ENCODE assay signal across 18 cellular contexts in genomic region chr20:38137441-38138037, GRCh38. TPM values are rescaled to one million over a fixed set of nuclear protein-coding genes. Genes with fewer than 3 reads are reported as not detected.
DNase-seq lines count a peak whose midpoint lies in the region; ATAC-seq and TF ChIP-seq lines count a peak whose summit lies in the region.
"Had no signal": no experiment of that assay in that cellular context is flagged by ENCODE, and none has a peak within 500 bp of the region (broad histone marks: within the 10 kb centered on the region; RNA-seq: fewer than 3 reads in every experiment).

No MANE protein-coding gene starts in this region.

- H2AK5ac ChIP-seq in mesenchymal stem cell (ENCODE audit: low read length, severe bottlenecking) = no peak overlapping the region

- H3K18ac ChIP-seq in mesenchymal stem cell (ENCODE audit: low read depth in 1 of 2, low read length in 2 of 2) = no peak overlapping the region

- no peaks in the 10 kb centered on the region for H4K20me1 ChIP-seq in PC-9 (ENCODE audit: insufficient read depth)

- H2AFZ ChIP-seq in PC-9 (no peak overlapping the region), mesenchymal stem cell (ENCODE audit: low read depth, low read length) (no peak overlapping the region)

- CTCF ChIA-PET in HEK293 (lab: Yijun Ruan, JAX) = no interaction called here
- CTCF ChIA-PET in PC-9 (lab: Charles Lee) = no interaction called here

- peaks cover 92% of the 10 kb centered on the region for H3F3A ChIP-seq in PC-9 (ENCODE audit: insufficient read depth, low read depth)

- ATAC-seq in left lobe of liver = no peak

- no peak overlapping the region for H3K4me3 ChIP-seq in HEK293 (ENCODE audit: low read depth, low read length)
- no peak overlapping the region for H3K4me3 ChIP-seq in PC-9
- no peak overlapping the region for H3K4me3 ChIP-seq in left ventricle myocardium inferior
- no peak overlapping the region for H3K4me3 ChIP-seq in mesenchymal stem cell (ENCODE audit: insufficient read depth in 1 of 2, low read depth in 1 of 2, low read length in 2 of 2)
- H3K4me3 ChIP-seq: MG63, Peyer's patch had no signal

- 98% methylated on average over 9 of the region's 11 CpGs for WGBS in mesenchymal stem cell

- H2BK5ac ChIP-seq in mesenchymal stem cell (ENCODE audit: low read depth, low read length, poor library complexity, severe bottlenecking) = no peak overlapping the region

- H3K27ac ChIP-seq in HEK293 (ENCODE audit: extremely low read depth, low read depth, low read length) (no peak overlapping the region), PC-9 (peak overlapping the region; percentile 92), left ventricle myocardium inferior (replicated peaks) (peak overlapping the region; percentile 79), mesenchymal stem cell (ENCODE audit: low read length, poor library complexity, severe bottlenecking) (no peak overlapping the region)
- H3K27ac ChIP-seq: Peyer's patch had no signal

- no peak overlapping the region for H4K8ac ChIP-seq in mesenchymal stem cell (ENCODE audit: low read length)

- 0 out of 2 replicates have a peak, but pooled peaks cover 4% of the 10 kb centered on the region for H3K4me1 ChIP-seq in HEK293 (ENCODE audit: control insufficient read depth, insufficient read depth, low read length)
- peaks cover 59% of the 10 kb centered on the region for H3K4me1 ChIP-seq in PC-9 (replicated peaks; ENCODE audit: insufficient read depth)
- H3K4me1 ChIP-seq in left ventricle myocardium inferior = peaks cover 80% of the 10 kb centered on the region
- peaks cover 14% of the 10 kb centered on the region for H3K4me1 ChIP-seq in mesenchymal stem cell (ENCODE audit: control insufficient read depth, insufficient read depth, low read depth, low read length)

- peak overlapping the region in 1 of 2 experiments; percentile 20 for H2BK12ac ChIP-seq in mesenchymal stem cell (ENCODE audit: low read length in 2 of 2)

- H2BK120ac ChIP-seq in mesenchymal stem cell (ENCODE audit: low read depth, low read length) = no peak overlapping the region

- H3K4ac ChIP-seq in mesenchymal stem cell (ENCODE audit: low read depth in 1 of 2, low read length in 2 of 2) = no peak overlapping the region

- no TSS peak for BruUV-seq in PC-9 (replicated peaks; lab: Mats Ljungman, UMichigan)

- no peak overlapping the region for H3K14ac ChIP-seq in mesenchymal stem cell (ENCODE audit: low read length in 2 of 2)

- no peak overlapping the region for H2BK15ac ChIP-seq in mesenchymal stem cell (ENCODE audit: low read depth, poor library complexity, severe bottlenecking)

- no peak overlapping the region for H3K9ac ChIP-seq in mesenchymal stem cell (ENCODE audit: low read length)

- H4K91ac ChIP-seq in mesenchymal stem cell (ENCODE audit: low read length) = peak overlapping the region; percentile 28

- DNase-seq in PC-9 (peak in 1 of 2 experiments; percentile 11), left ventricle myocardium inferior (no peak), mesenchymal stem cell (no peak), left lobe of liver (ENCODE audit: low spot score) (no peak), MV-4-11 (lab: John Stamatoyannopoulos, UW) (no peak)
- no peak for DNase-seq in activated CD4-positive, CD25-positive, alpha-beta regulatory T cell treated with anti-CD3 and anti-CD28 coated beads, Interleukin-2, amount 50 U/mL, for 72 hours
- DNase-seq: CD4-positive, CD25-positive, alpha-beta regulatory T cell; H7; MG63; NCI-H1048; NCI-H1436; NCI-H1930; NCI-H2227 treated with DMSO at 0.1 percent for 48 hours; NCI-H510A treated with DMSO at 0.1 percent for 48 hours; NCI-H748 treated with DMSO at 0.1 percent for 48 hours; NK-92 treated with Interleukin-12 subunit alpha and Interleukin-12 subunit beta, amount 100 ng/mL, for 24 hours had no signal

- no peak for TF ChIP-seq CTCF in HEK293 (tag by site-specific recombination; IDR thresholded peaks at IDR 0.05)
- no peak for TF ChIP-seq CTCF in PC-9 (conservative IDR thresholded peaks at IDR 0.05)
- no peak for TF ChIP-seq CTCF in left ventricle myocardium inferior (IDR thresholded peaks at IDR 0.05; ENCODE audit: borderline replicate concordance)

- H3K9me3 ChIP-seq in HEK293 (ENCODE audit: control insufficient read depth, insufficient read depth, low read depth, low read length) = no peaks in the 10 kb centered on the region
- no peaks in the 10 kb centered on the region for H3K9me3 ChIP-seq in PC-9 (ENCODE audit: insufficient read depth, low read depth)
- no peaks in the 10 kb centered on the region for H3K9me3 ChIP-seq in left ventricle myocardium inferior (replicated peaks)
- H3K9me3 ChIP-seq in mesenchymal stem cell (ENCODE audit: control insufficient read depth, low read length) = no peaks in the 10 kb centered on the region
- H3K9me3 ChIP-seq: MG63, Peyer's patch had no signal

- POLR2A ChIA-PET in HEK293 (lab: Yijun Ruan, JAX) (no interaction called here), PC-9 (lab: Charles Lee; ENCODE audit: unreplicated experiment) (no interaction called here)

- H3K79me2 ChIP-seq in PC-9 (ENCODE audit: low read depth) = peaks cover 9% of the 10 kb centered on the region; the same call in 1 of the 2 replicates

- H3K36me3 ChIP-seq in HEK293 (ENCODE audit: control insufficient read depth in 2 of 2, insufficient read depth in 1 of 2, low read length in 2 of 2) (no peaks in the 10 kb centered on the region), PC-9 (ENCODE audit: low read depth) (peaks cover 74% of the 10 kb centered on the region), left ventricle myocardium inferior (peaks cover 88% of the 10 kb centered on the region), mesenchymal stem cell (ENCODE audit: control insufficient read depth in 1 of 2, insufficient read depth in 2 of 2, low read depth in 1 of 2, low read length in 2 of 2) (peaks cover 0 to 26% of the 10 kb centered on the region in 2 experiments)

- no peak overlapping the region for H3K23ac ChIP-seq in mesenchymal stem cell (ENCODE audit: low read length in 2 of 2)

- no peaks in the 10 kb centered on the region for H3K27me3 ChIP-seq in PC-9 (ENCODE audit: insufficient read depth, low read depth)
- no peaks in the 10 kb centered on the region for H3K27me3 ChIP-seq in left ventricle myocardium inferior (ENCODE audit: low read depth)
- peaks cover 0 to 11% of the 10 kb centered on the region in 2 experiments for H3K27me3 ChIP-seq in mesenchymal stem cell (ENCODE audit: control insufficient read depth in 1 of 2, insufficient read depth in 1 of 2, low read length in 2 of 2)
- H3K27me3 ChIP-seq: MG63, Peyer's patch had no signal

- no peaks in the 10 kb centered on the region for H3K9me2 ChIP-seq in PC-9 (ENCODE audit: insufficient read depth)

- intact Hi-C loops in PC-9 (cut with micrococcal nuclease; ENCODE audit: unreplicated experiment) (no loop called here), left ventricle myocardium inferior (cut with micrococcal nuclease) (no loop called here)

- H3K79me1 ChIP-seq in mesenchymal stem cell (replicated peaks; ENCODE audit: low read length, poor library complexity, severe bottlenecking) = no peaks in the 10 kb centered on the region

- H3K4me2 ChIP-seq in PC-9 (no peak overlapping the region), mesenchymal stem cell (ENCODE audit: low read length, poor library complexity, severe bottlenecking) (no peak overlapping the region)

TF ChIP-seq in HEK293, 187 proteins besides CTCF, POLR2A, EP300 and RAD21:
- TF ChIP-seq ZNF654 (tag by site-specific recombination; IDR thresholded peaks at IDR 0.05; ENCODE audit: low read depth) (no peak), ZNF473 (tag by site-specific recombination; IDR thresholded peaks at IDR 0.05) (no peak), ZNF157 (tag by site-specific recombination; IDR thresholded peaks at IDR 0.05) (no peak), SCRT2 (tag by site-specific recombination; IDR thresholded peaks at IDR 0.05) (peak; percentile 29; the same call in 1 of the 2 replicates)

RNA-seq across cellular contexts. Expression of gene TGM2, which starts 27.5 kb away (rescaled TPM):
- total RNA-seq in PC-9 (2021) = 286 and 333 TPM in 2 replicates
- 846 TPM for total RNA-seq in left ventricle myocardium inferior
- polyA plus RNA-seq in mesenchymal stem cell (2013, experiment 1 of 2) = 537 TPM
- 530 TPM for polyA plus RNA-seq in mesenchymal stem cell (2013, experiment 2 of 2)
- 193 TPM for total RNA-seq in left lobe of liver
- total RNA-seq: CD4-positive, CD25-positive, alpha-beta regulatory T cell had no signal

Comparison
In these comparisons a context has a peak if more than half of its experiments do, and no peak if none do; other contexts are left out.
1. H3K27ac ChIP-seq: peak in PC-9 (single experiment) and left ventricle myocardium inferior (single experiment); none in HEK293 (single experiment) and mesenchymal stem cell (single experiment).